Comparison of ENCODE assay signal across 31 cellular contexts in genomic region chr12:22656376-22656775, GRCh38. TPM values are rescaled to one million over a fixed set of nuclear protein-coding genes. Genes with fewer than 3 reads are reported as not detected.
DNase-seq lines count a peak whose midpoint lies in the region; ATAC-seq, FAIRE-seq and TF ChIP-seq lines count a peak whose summit lies in the region.
"Had no signal": no experiment of that assay in that cellular context is flagged by ENCODE, and none has a peak within 500 bp of the region (broad histone marks: within the 10 kb centered on the region; RNA-seq: fewer than 3 reads in every experiment).

No MANE protein-coding gene starts in this region.

- H3K27ac ChIP-seq in SJCRH30 (peak overlapping the region; percentile 63), keratinocyte (ENCODE audit: control insufficient read depth, insufficient read depth, low read length) (peak overlapping the region; percentile 42), gastrocnemius medialis (no peak overlapping the region), trophoblast cell (ENCODE audit: low read depth, low read length) (no peak overlapping the region)
- H3K27ac ChIP-seq: coronary artery, GM23248, left lung, tibial nerve had no signal

- H3K18ac ChIP-seq in trophoblast cell (ENCODE audit: low read length), result no peak overlapping the region

- H3K4ac ChIP-seq in trophoblast cell (ENCODE audit: low read depth, low read length), result no peak overlapping the region

- dilution Hi-C loops in keratinocyte (cut with MboI; ENCODE audit: extremely low pct_ligation_motif_present, low sequenced_read_pairs), result no loop called here

- no peak for ATAC-seq in gastrocnemius medialis
- ATAC-seq: activated CD4-positive, CD25-positive, alpha-beta regulatory T cell treated with anti-CD3 and anti-CD28 coated beads, Interleukin-2, amount 50 U/mL, for 24 hours; activated CD8-positive, alpha-beta T cell treated with anti-CD3 and anti-CD28 coated beads for 36 hours; GM12878; left lung had no signal

- in situ Hi-C loops in gastrocnemius medialis (cut with MboI; ENCODE audit: low sequenced_read_pairs in 4 of 4), result no loop called here

- no peak overlapping the region for H3K9ac ChIP-seq in keratinocyte (ENCODE audit: control insufficient read depth, extremely low read depth, insufficient read depth, low read length)
- H3K9ac ChIP-seq in trophoblast cell (ENCODE audit: low read length), result no peak overlapping the region
- H3K9ac ChIP-seq: GM23248 had no signal

- no peak overlapping the region for H4K8ac ChIP-seq in trophoblast cell (ENCODE audit: low read depth, low read length)

- no CpG with 5 or more reads among the region's 5 CpGs for WGBS in trophoblast cell (ENCODE audit: extremely low coverage, insufficient coverage, insufficient read length)

- intact Hi-C loops in gastrocnemius medialis (cut with DNase I; ENCODE audit: low total_unique reads), result no loop called here

- no peak overlapping the region for H4K91ac ChIP-seq in trophoblast cell (ENCODE audit: low read depth, low read length)

- H3K4me2 ChIP-seq in keratinocyte (ENCODE audit: control insufficient read depth, extremely low read depth, insufficient read depth, low read depth, low read length) (no peak overlapping the region), trophoblast cell (ENCODE audit: low read length) (no peak overlapping the region)

- TF ChIP-seq CTCF in keratinocyte (optimal IDR thresholded peaks at IDR 0.05 in 1 of 3, IDR thresholded peaks at IDR 0.05 in 1 of 3, conservative IDR thresholded peaks at IDR 0.05 in 1 of 3; ENCODE audit: extremely low read depth in 1 of 3, insufficient read depth in 2 of 3, low read length in 3 of 3), result no peak
- TF ChIP-seq CTCF in type B pancreatic cell (conservative IDR thresholded peaks at IDR 0.05), result no peak
- no peak for TF ChIP-seq CTCF in gastrocnemius medialis (IDR thresholded peaks at IDR 0.05 in 4 of 5, conservative IDR thresholded peaks at IDR 0.05 in 1 of 5)

- peak; percentile 13 for DNase-seq in SIG-M5 treated with dmso at 0.1 percent for 504 hours (lab: John Stamatoyannopoulos, UW; ENCODE audit: unreplicated experiment)
- no peak for DNase-seq in SIG-M5 (lab: John Stamatoyannopoulos, UW)
- DNase-seq in SJCRH30, result peak; percentile 28 to 60
- no peak for DNase-seq in keratinocyte (ENCODE audit: low read depth, low spot score)
- DNase-seq in type B pancreatic cell (ENCODE audit: extremely low spot score, unreplicated experiment), result no peak
- DNase-seq in gastrocnemius medialis, result no peak
- no peak for DNase-seq in stimulated activated CD4-positive, alpha-beta T cell treated with anti-CD3 and anti-CD28 coated beads, Interleukin-12 subunit alpha, Interleukin-12 subunit beta, amount 100 ng/mL, for 4 hours
- no peak for DNase-seq in trophoblast cell
- DNase-seq: activated CD8-positive, alpha-beta T cell treated with anti-CD3 and anti-CD28 coated beads for 36 hours; aorta; CD8-positive, alpha-beta memory T cell; DMS 273 treated with DMSO at 0.1 percent for 48 hours; effector memory CD4-positive, alpha-beta T cell; EL; erythroblast; foreskin melanocyte; GM23248; left lung; mesenchymal stem cell; NCI-H146; NCI-H526 treated with DMSO at 0.1 percent for 48 hours; stimulated activated CD8-positive, alpha-beta memory T cell treated with anti-CD3 and anti-CD28 coated beads, Interleukin-4, amount 100 ng/mL, for 48 hours had no signal

- H2AFZ ChIP-seq in keratinocyte (ENCODE audit: control insufficient read depth, low read length) (no peak overlapping the region), trophoblast cell (ENCODE audit: insufficient read depth, low read length, poor library complexity) (no peak overlapping the region)
- H2AFZ ChIP-seq: GM23248 had no signal

- H3K36me3 ChIP-seq in SJCRH30, result peaks cover 26% of the 10 kb centered on the region
- H3K36me3 ChIP-seq in keratinocyte (ENCODE audit: control insufficient read depth in 2 of 2, extremely low read depth in 1 of 2, insufficient read depth in 2 of 2, low read length in 2 of 2), result no peaks in the 10 kb centered on the region
- H3K36me3 ChIP-seq in gastrocnemius medialis, result peaks cover 0 to 6% of the 10 kb centered on the region in 2 donors
- H3K36me3 ChIP-seq in trophoblast cell (ENCODE audit: control insufficient read depth in 1 of 2, insufficient read depth in 2 of 2, low read length in 2 of 2), result peaks cover 0 to 3% of the 10 kb centered on the region in 2 experiments

- no peak overlapping the region for H2AK5ac ChIP-seq in trophoblast cell (ENCODE audit: low read length)

- no peaks in the 10 kb centered on the region for H3K4me1 Mint-ChIP-seq in type B pancreatic cell (ENCODE audit: unreplicated experiment)

- no peak overlapping the region for H3K4me3 Mint-ChIP-seq in type B pancreatic cell
- H3K4me3 Mint-ChIP-seq: activated CD8-positive, alpha-beta T cell treated with anti-CD3 and anti-CD28 coated beads for 36 hours; activated naive CD4-positive, alpha-beta T cell treated with anti-CD3 and anti-CD28 coated beads, Interleukin-2, amount 50 U/mL, for 24 hours; B cell; CD8-positive, alpha-beta memory T cell had no signal

- H3K4me3 ChIP-seq in SJCRH30 (no peak overlapping the region), keratinocyte (ENCODE audit: control insufficient read depth in 2 of 3, extremely low read depth in 1 of 3, insufficient read depth in 2 of 3, low read depth in 1 of 3, low read length in 3 of 3) (no peak overlapping the region), gastrocnemius medialis (no peak overlapping the region), trophoblast cell (ENCODE audit: low read depth, low read length) (no peak overlapping the region)
- H3K4me3 ChIP-seq: coronary artery, GM12878, GM23248, left lung, skin epidermis, tibial nerve had no signal

- H3K4me1 ChIP-seq in SJCRH30 (peaks cover 15% of the 10 kb centered on the region), keratinocyte (ENCODE audit: control insufficient read depth, extremely low read depth, insufficient read depth, low read length) (peaks cover 44% of the 10 kb centered on the region), gastrocnemius medialis (peaks cover 5 to 7% of the 10 kb centered on the region in 2 donors), trophoblast cell (ENCODE audit: control insufficient read depth in 1 of 2, insufficient read depth in 2 of 2, low read length in 2 of 2) (no peaks in the 10 kb centered on the region)

- H3K79me2 ChIP-seq in keratinocyte (ENCODE audit: control insufficient read depth, insufficient read depth, low read length), result peaks cover 21% of the 10 kb centered on the region
- no peaks in the 10 kb centered on the region for H3K79me2 ChIP-seq in trophoblast cell (ENCODE audit: control insufficient read depth, insufficient read depth, low read length, poor library complexity)

- H3K9me3 Mint-ChIP-seq in type B pancreatic cell, result no peaks in the 10 kb centered on the region
- H3K9me3 Mint-ChIP-seq: activated CD8-positive, alpha-beta T cell treated with anti-CD3 and anti-CD28 coated beads for 36 hours; activated T-helper 2 cell treated with anti-CD3 and anti-CD28 coated beads, Interferon-gamma antibody, Interleukin-2, Interleukin-4, amounts not matched to agents 10 μg/mL and 5 μg/mL and 100 μg/mL, durations not matched to agents 14 hours and 24 hours and 36 hours; CD8-positive, alpha-beta memory T cell had no signal

- H3K9me1 ChIP-seq in keratinocyte (ENCODE audit: control insufficient read depth, extremely low read depth, insufficient read depth, low read length), result no peaks in the 10 kb centered on the region

- TF ChIP-seq POLR2A in gastrocnemius medialis (IDR thresholded peaks at IDR 0.05), result no peak

- H3K9me3 ChIP-seq in SJCRH30 (replicated peaks), result no peaks in the 10 kb centered on the region
- no peaks in the 10 kb centered on the region for H3K9me3 ChIP-seq in keratinocyte (ENCODE audit: control insufficient read depth, low read depth, low read length)
- H3K9me3 ChIP-seq in gastrocnemius medialis, result no peaks in the 10 kb centered on the region
- H3K9me3 ChIP-seq in trophoblast cell (ENCODE audit: insufficient read depth, low read depth, low read length), result no peaks in the 10 kb centered on the region
- H3K9me3 ChIP-seq: left lung, tibial nerve had no signal

- H3K23ac ChIP-seq in trophoblast cell (ENCODE audit: low read length), result no peak overlapping the region

- no peak overlapping the region for H2BK5ac ChIP-seq in trophoblast cell (ENCODE audit: low read depth, low read length, poor library complexity)

- no peak overlapping the region for H3K14ac ChIP-seq in trophoblast cell (ENCODE audit: low read length)

- no peak overlapping the region for H2BK12ac ChIP-seq in trophoblast cell (ENCODE audit: low read length)

- FAIRE-seq in keratinocyte (lab: Jason Lieb, UNC), result no peak
- FAIRE-seq: GM12878, RCC 7860 had no signal

- H4K12ac ChIP-seq in trophoblast cell (ENCODE audit: low read depth, low read length), result no peak overlapping the region

- H3K27me3 Mint-ChIP-seq in type B pancreatic cell, result no peaks in the 10 kb centered on the region
- H3K27me3 Mint-ChIP-seq: activated CD8-positive, alpha-beta T cell treated with anti-CD3 and anti-CD28 coated beads for 36 hours; activated naive CD4-positive, alpha-beta T cell treated with anti-CD3 and anti-CD28 coated beads, Interleukin-2, amount 50 U/mL, for 24 hours; B cell; CD8-positive, alpha-beta memory T cell had no signal

- H4K20me1 ChIP-seq in keratinocyte (ENCODE audit: control insufficient read depth, extremely low read depth, insufficient read depth, low read length), result no peaks in the 10 kb centered on the region

- peaks cover 51% of the 10 kb centered on the region for H3K36me3 Mint-ChIP-seq in type B pancreatic cell

- H2BK120ac ChIP-seq in trophoblast cell (ENCODE audit: insufficient read depth, low read length, poor library complexity), result no peak overlapping the region

- no peaks in the 10 kb centered on the region for H3K79me1 ChIP-seq in trophoblast cell (ENCODE audit: low read length)

- no peaks in the 10 kb centered on the region for H3K27me3 ChIP-seq in SJCRH30
- no peaks in the 10 kb centered on the region for H3K27me3 ChIP-seq in keratinocyte (ENCODE audit: control insufficient read depth, extremely low read depth, insufficient read depth, low read length)
- H3K27me3 ChIP-seq in gastrocnemius medialis, result no peaks in the 10 kb centered on the region
- H3K27me3 ChIP-seq in trophoblast cell (ENCODE audit: insufficient read depth, low read length), result no peaks in the 10 kb centered on the region
- H3K27me3 ChIP-seq: left lung, tibial nerve had no signal

- H3K27ac Mint-ChIP-seq in type B pancreatic cell, result peak overlapping the region; percentile 16
- H3K27ac Mint-ChIP-seq: activated CD8-positive, alpha-beta T cell treated with anti-CD3 and anti-CD28 coated beads for 36 hours; activated naive CD4-positive, alpha-beta T cell treated with anti-CD3 and anti-CD28 coated beads, Interleukin-2, amount 50 U/mL, for 24 hours; activated T-helper 2 cell treated with anti-CD3 and anti-CD28 coated beads, Interferon-gamma antibody, Interleukin-2, Interleukin-4, amounts not matched to agents 10 μg/mL and 5 μg/mL and 100 μg/mL, durations not matched to agents 14 hours and 24 hours and 36 hours; B cell had no signal

RNA-seq across cellular contexts. Expression of gene ETNK1, which starts 31.4 kb away (rescaled TPM):
- total RNA-seq in SJCRH30 (2014; rRNA removed; shearing (Covaris generic)), result 52.7 and 62.0 TPM in 2 replicates
- polyA plus RNA-seq in keratinocyte, result 12.0 to 20.3 TPM (median 14.0 TPM) in 3 replicates
- 17.3 TPM for polyA plus RNA-seq in keratinocyte (2011; ENCODE audit: low read depth)
- 4.1 and 9.8 TPM in 2 replicates for polyA plus RNA-seq in keratinocyte (2011; cell fraction: cytosol; rRNA removed)
- 31.3 and 45.7 TPM in 2 replicates for polyA plus RNA-seq in keratinocyte (2011; cell fraction: nucleus; rRNA removed)
- polyA plus RNA-seq in keratinocyte (2012; ENCODE audit: low replicate concordance), result 15.0 and 16.5 TPM in 2 replicates
- polyA minus RNA-seq in keratinocyte, result 11.3 to 58.0 TPM (median 37.4 TPM) in 3 replicates
- polyA minus RNA-seq in keratinocyte (2011; cell fraction: cytosol; rRNA and poly(A)+ RNA removed), result 15.3 TPM
- polyA minus RNA-seq in keratinocyte (2011; cell fraction: nucleus; rRNA and poly(A)+ RNA removed), result 113 and 121 TPM in 2 replicates
- total RNA-seq in type B pancreatic cell (ENCODE audit: low replicate concordance) (93.1 and 217 TPM in 2 replicates), gastrocnemius medialis (10 to 100 TPM in 1 of 4 donors, 1 to 10 TPM in 3; 6.5 to 15.1 (median 7.2) TPM)
- polyA plus RNA-seq in trophoblast cell (2013), result 17.1 and 19.7 TPM in 2 replicates

Comparison
In these comparisons a context has a peak if more than half of its experiments do, and no peak if none do; other contexts are left out.
1. DNase-seq: peak in SIG-M5 treated with dmso at 0.1 percent for 504 hours (single experiment) and SJCRH30 (2 of 2); none in SIG-M5 (single experiment), keratinocyte (single experiment), type B pancreatic cell (single experiment), gastrocnemius medialis (0 of 2), stimulated activated CD4-positive, alpha-beta T cell treated with anti-CD3 and anti-CD28 coated beads, Interleukin-12 subunit alpha, Interleukin-12 subunit beta, amount 100 ng/mL, for 4 hours (single experiment) and trophoblast cell (0 of 2).
2. H3K27ac ChIP-seq: peak in SJCRH30 (single experiment) and keratinocyte (single experiment); none in gastrocnemius medialis (0 of 4) and trophoblast cell (single experiment).